In genomic region chr14:69979882-69980281, GRCh38 we compare ENCODE assay signal across 32 cellular contexts.
DNase-seq lines count a peak whose midpoint lies in the region; ATAC-seq, FAIRE-seq and TF ChIP-seq lines count a peak whose summit lies in the region.
"Had no signal": no experiment of that assay in that cellular context is flagged by ENCODE, and none has a peak within 500 bp of the region (broad histone marks: within the 10 kb centered on the region; RNA-seq: fewer than 3 reads in every experiment).

No MANE protein-coding gene starts in this region.

- H3F3A ChIP-seq in GM23248 (ENCODE audit: insufficient read depth), result no peaks in the 10 kb centered on the region

- no peak overlapping the region for H3T11ph ChIP-seq in H9 (ENCODE audit: low read length)

- H2AFZ ChIP-seq in H9 (ENCODE audit: low read length) (no peak overlapping the region), keratinocyte (ENCODE audit: control insufficient read depth, low read length) (no peak overlapping the region), GM23248 (no peak overlapping the region)

- peak overlapping the region; percentile 30 for H4K5ac ChIP-seq in H9 (ENCODE audit: insufficient read length, low read depth, low read length)

- no peak overlapping the region; a peak in 1 of 7 replicates for H3K27ac Mint-ChIP-seq in H9
- H3K27ac Mint-ChIP-seq: activated CD8-positive, alpha-beta T cell treated with anti-CD3 and anti-CD28 coated beads for 36 hours; activated naive CD4-positive, alpha-beta T cell treated with anti-CD3 and anti-CD28 coated beads, Interleukin-2, amount 10 ng/mL, durations not matched to agents 7 days and 5 days; activated T-helper 17 cell treated with anti-CD3 and anti-CD28 coated beads, Interleukin-2, amount 50 U/mL, for 72 hours; natural killer cell treated with Interleukin-12 subunit alpha and Interleukin-12 subunit beta and Interleukin-15 and Interleukin-18, amount 100 ng/mL, for 72 hours had no signal

- no peak overlapping the region for H2BK12ac ChIP-seq in H9 (ENCODE audit: insufficient read length, low read depth, low read length)

- WGBS in H9 (ENCODE audit: extremely low coverage, insufficient read length, low lambda C conversion rate), result no CpG with 5 or more reads among the region's 1 CpG
- WGBS in body of pancreas, 2 donors, result 92 to 100% methylated on average over 1 of the region's 1 CpG
- 6 to 31% methylated on average over 1 of the region's 1 CpG for WGBS in GM23248 (ENCODE audit: low coverage in 1 of 2, low lambda C conversion rate in 2 of 2, missing lambda C conversion rate in 2 of 2), 2 experiments

- H4K91ac ChIP-seq in H9 (ENCODE audit: insufficient read length, low read depth, low read length), result no peak overlapping the region

- no peak overlapping the region for H3K4ac ChIP-seq in H9 (ENCODE audit: low read depth, low read length)

- intact Hi-C loops in body of pancreas (cut with DNase I) (no loop called here), Right ventricle myocardium inferior (cut with DNase I) (no loop called here)

- no peak overlapping the region for H3K56ac ChIP-seq in H9 (ENCODE audit: insufficient read length, low read depth, low read length)

- H2AK5ac ChIP-seq in H9 (ENCODE audit: insufficient read length, low read length), result no peak overlapping the region

- no peaks in the 10 kb centered on the region for H3K36me3 ChIP-seq in body of pancreas (replicated peaks in 1 of 2; ENCODE audit: insufficient read depth in 1 of 2, low read depth in 2 of 2)
- no peaks in the 10 kb centered on the region for H3K36me3 ChIP-seq in keratinocyte (ENCODE audit: control insufficient read depth in 2 of 2, extremely low read depth in 1 of 2, insufficient read depth in 2 of 2, low read length in 2 of 2)
- no peaks in the 10 kb centered on the region for H3K36me3 ChIP-seq in GM23248 (ENCODE audit: low read depth)
- H3K36me3 ChIP-seq: adrenal gland, heart left ventricle, lower lobe of right lung, pancreas, Peyer's patch, right atrium auricular region, thoracic aorta, uterus had no signal

- dilution Hi-C loops in keratinocyte (cut with MboI; ENCODE audit: extremely low pct_ligation_motif_present, low sequenced_read_pairs), result no loop called here

- no peak for TF ChIP-seq POLR2A in body of pancreas (IDR thresholded peaks at IDR 0.05)

- ATAC-seq in body of pancreas (no peak), GM21717 (IDR thresholded peaks at IDR 0.05; ENCODE audit: unreplicated experiment) (no peak), Right ventricle myocardium inferior (no peak)
- ATAC-seq: activated CD8-positive, alpha-beta T cell treated with anti-CD3 and anti-CD28 coated beads for 36 hours; activated T-helper 17 cell treated with anti-CD3 and anti-CD28 coated beads, Interleukin-2, amount 50 U/mL, for 72 hours; heart left ventricle; lower lobe of right lung; natural killer cell treated with Interleukin-12 subunit alpha and Interleukin-12 subunit beta and Interleukin-15 and Interleukin-18, amount 100 ng/mL, for 72 hours had no signal

- no peak overlapping the region for H2BK20ac ChIP-seq in H9 (ENCODE audit: low read depth, low read length, poor library complexity, severe bottlenecking)

- no peak overlapping the region for H3K18ac ChIP-seq in H9 (ENCODE audit: insufficient read length, low read depth, low read length)

- H3K4me2 ChIP-seq in H9 (ENCODE audit: insufficient read depth, insufficient read length, low read length) (no peak overlapping the region), keratinocyte (ENCODE audit: control insufficient read depth, extremely low read depth, insufficient read depth, low read depth, low read length) (peak overlapping the region; percentile 17), GM23248 (ENCODE audit: unreplicated experiment) (no peak overlapping the region)

- H3K9ac ChIP-seq in H9 (ENCODE audit: extremely low read depth, insufficient read length, low read length), result no peak overlapping the region
- peak overlapping the region; percentile 33 for H3K9ac ChIP-seq in keratinocyte (ENCODE audit: control insufficient read depth, extremely low read depth, insufficient read depth, low read length)
- H3K9ac ChIP-seq in GM23248, result no peak overlapping the region

- H3K14ac ChIP-seq in H9 (ENCODE audit: insufficient read depth, low read length), result no peak overlapping the region

- no peak overlapping the region for H2BK5ac ChIP-seq in H9 (ENCODE audit: insufficient read length, low read length)

- no peaks in the 10 kb centered on the region; the same call in 1 of the 2 replicates for H3K27me3 ChIP-seq in H9 (ENCODE audit: insufficient read depth, low read length)
- H3K27me3 ChIP-seq in body of pancreas, result no peaks in the 10 kb centered on the region
- no peaks in the 10 kb centered on the region for H3K27me3 ChIP-seq in keratinocyte (ENCODE audit: control insufficient read depth, extremely low read depth, insufficient read depth, low read length)
- no peaks in the 10 kb centered on the region for H3K27me3 ChIP-seq in GM23248 (replicated peaks; ENCODE audit: insufficient read depth)
- H3K27me3 ChIP-seq: adrenal gland, pancreas, Peyer's patch, right atrium auricular region, uterus had no signal

- no peaks in the 10 kb centered on the region for H3K36me3 Mint-ChIP-seq in H9 (ENCODE audit: insufficient read depth in 1 of 3, low read depth in 3 of 3)
- H3K36me3 Mint-ChIP-seq: activated naive CD4-positive, alpha-beta T cell treated with anti-CD3 and anti-CD28 coated beads, Interleukin-2, amount 10 ng/mL, durations not matched to agents 7 days and 5 days; natural killer cell treated with Interleukin-12 subunit alpha and Interleukin-12 subunit beta and Interleukin-15 and Interleukin-18, amount 100 ng/mL, for 72 hours had no signal

- H3K4me3 Mint-ChIP-seq in H9, result no peak overlapping the region
- H3K4me3 Mint-ChIP-seq: activated CD8-positive, alpha-beta T cell treated with anti-CD3 and anti-CD28 coated beads for 36 hours; activated naive CD4-positive, alpha-beta T cell treated with anti-CD3 and anti-CD28 coated beads, Interleukin-2, amount 10 ng/mL, durations not matched to agents 7 days and 5 days; activated T-helper 17 cell treated with anti-CD3 and anti-CD28 coated beads, Interleukin-2, amount 50 U/mL, for 72 hours; natural killer cell treated with Interleukin-12 subunit alpha and Interleukin-12 subunit beta and Interleukin-15 and Interleukin-18, amount 100 ng/mL, for 72 hours had no signal

- no peak overlapping the region for H2BK15ac ChIP-seq in H9 (ENCODE audit: low read depth, low read length)

- no peaks in the 10 kb centered on the region for H3K23me2 ChIP-seq in H9 (ENCODE audit: insufficient read length, low read depth, low read length, poor library complexity, severe bottlenecking)

- H3K9me3 ChIP-seq in H9 (ENCODE audit: control insufficient read depth, low read depth, low read length) (no peaks in the 10 kb centered on the region), body of pancreas (no peaks in the 10 kb centered on the region), keratinocyte (ENCODE audit: control insufficient read depth, low read depth, low read length) (no peaks in the 10 kb centered on the region), GM23248 (ENCODE audit: low read depth) (no peaks in the 10 kb centered on the region)
- H3K9me3 ChIP-seq: adrenal gland, heart left ventricle, lower lobe of right lung, mucosa of descending colon, pancreas, Peyer's patch, right atrium auricular region, thoracic aorta, uterus had no signal

- H4K20me1 ChIP-seq in H9 (ENCODE audit: control insufficient read depth, insufficient read depth, insufficient read length) (no peaks in the 10 kb centered on the region), keratinocyte (ENCODE audit: control insufficient read depth, extremely low read depth, insufficient read depth, low read length) (no peaks in the 10 kb centered on the region), GM23248 (ENCODE audit: insufficient read depth) (no peaks in the 10 kb centered on the region)

- H2BK120ac ChIP-seq in H9 (ENCODE audit: low read depth, low read length, poor library complexity, severe bottlenecking), result no peak overlapping the region

- H3K79me2 ChIP-seq in H9 (ENCODE audit: insufficient read depth, low read length), result no peaks in the 10 kb centered on the region
- H3K79me2 ChIP-seq in keratinocyte (ENCODE audit: control insufficient read depth, insufficient read depth, low read length), result no peaks in the 10 kb centered on the region
- no peaks in the 10 kb centered on the region for H3K79me2 ChIP-seq in GM23248 (ENCODE audit: insufficient read depth)

- no peak overlapping the region for H3K23ac ChIP-seq in H9 (ENCODE audit: insufficient read length, low read depth, low read length)

- FAIRE-seq in keratinocyte (lab: Jason Lieb, UNC), result no peak
- FAIRE-seq: bronchial epithelial cell, colon, pancreas, small intestine had no signal

- DNase-seq in H9 (no peak), body of pancreas (no peak), keratinocyte (ENCODE audit: low read depth, low spot score) (no peak), putamen (ENCODE audit: low spot score) (peak; percentile 67), GM23248 (no peak), Right ventricle myocardium inferior (ENCODE audit: missing footprints) (no peak)
- DNase-seq: activated CD8-positive, alpha-beta T cell treated with anti-CD3 and anti-CD28 coated beads for 36 hours; activated naive CD4-positive, alpha-beta T cell treated with anti-CD3 and anti-CD28 coated beads, Interleukin-2, amount 10 ng/mL, durations not matched to agents 7 days and 5 days; adrenal gland; effector CD8-positive, alpha-beta T cell; H7; heart left ventricle; Kasumi-1; kidney glomerular epithelial cell; lower lobe of right lung; mucosa of descending colon; NCI-H1417 treated with DMSO at 0.1 percent for 48 hours; NCI-H2081 treated with DMSO at 0.1 percent for 48 hours; NCI-H345; Peyer's patch; stimulated activated naive CD4-positive, alpha-beta T cell treated with Interleukin-2 at 50 U/mL for 16 hours; SW 1271; uterus had no signal

- peaks cover 7% of the 10 kb centered on the region for H3K27me3 Mint-ChIP-seq in H9 (ENCODE audit: low read depth)

- H3K27ac ChIP-seq in H9 (ENCODE audit: insufficient read length, low read depth, low read length), result no peak overlapping the region
- peak overlapping the region in 3 of 4 donors; percentile 46 to 68 (median 61) for H3K27ac ChIP-seq in body of pancreas
- H3K27ac ChIP-seq in keratinocyte (ENCODE audit: control insufficient read depth, insufficient read depth, low read length), result peak overlapping the region; percentile 65
- no peak overlapping the region for H3K27ac ChIP-seq in GM23248
- H3K27ac ChIP-seq: adrenal gland, heart left ventricle, lower lobe of right lung, Peyer's patch, right atrium auricular region, thoracic aorta, uterus had no signal

- H3K4me1 ChIP-seq in H9 (ENCODE audit: insufficient read depth, low read length) (peaks cover 3% of the 10 kb centered on the region; the same call in 1 of the 2 replicates), body of pancreas (peaks cover 28% of the 10 kb centered on the region), keratinocyte (ENCODE audit: control insufficient read depth, extremely low read depth, insufficient read depth, low read length) (peaks cover 34% of the 10 kb centered on the region), GM23248 (ENCODE audit: insufficient read depth) (no peaks in the 10 kb centered on the region)
- H3K4me1 ChIP-seq: heart left ventricle, lower lobe of right lung, pancreas, Peyer's patch, uterus had no signal

- no peak for TF ChIP-seq CTCF in H9 (conservative IDR thresholded peaks at IDR 0.05)
- TF ChIP-seq CTCF in body of pancreas (IDR thresholded peaks at IDR 0.05), result no peak
- TF ChIP-seq CTCF in keratinocyte (optimal IDR thresholded peaks at IDR 0.05 in 1 of 3, IDR thresholded peaks at IDR 0.05 in 1 of 3, conservative IDR thresholded peaks at IDR 0.05 in 1 of 3; ENCODE audit: extremely low read depth in 1 of 3, insufficient read depth in 2 of 3, low read length in 3 of 3), result no peak

- H3K4me3 ChIP-seq in body of pancreas (no peak overlapping the region), keratinocyte (ENCODE audit: control insufficient read depth in 2 of 3, extremely low read depth in 1 of 3, insufficient read depth in 2 of 3, low read depth in 1 of 3, low read length in 3 of 3) (no peak overlapping the region), GM23248 (no peak overlapping the region)
- H3K4me3 ChIP-seq: adrenal gland, heart left ventricle, lower lobe of right lung, mucosa of descending colon, pancreas, Peyer's patch, right atrium auricular region, thoracic aorta, uterus had no signal

- no peaks in the 10 kb centered on the region for H3K79me1 ChIP-seq in H9 (ENCODE audit: insufficient read depth, low read depth, low read length, poor library complexity, severe bottlenecking)

- H3K9me1 ChIP-seq in keratinocyte (ENCODE audit: control insufficient read depth, extremely low read depth, insufficient read depth, low read length), result no peaks in the 10 kb centered on the region

- no peaks in the 10 kb centered on the region for H3K9me3 Mint-ChIP-seq in H9
- H3K9me3 Mint-ChIP-seq: activated CD8-positive, alpha-beta T cell treated with anti-CD3 and anti-CD28 coated beads for 36 hours; activated naive CD4-positive, alpha-beta T cell treated with anti-CD3 and anti-CD28 coated beads, Interleukin-2, amount 10 ng/mL, durations not matched to agents 7 days and 5 days; activated T-helper 17 cell treated with anti-CD3 and anti-CD28 coated beads, Interleukin-2, amount 50 U/mL, for 72 hours; natural killer cell treated with Interleukin-12 subunit alpha and Interleukin-12 subunit beta and Interleukin-15 and Interleukin-18, amount 100 ng/mL, for 72 hours had no signal

- no peaks in the 10 kb centered on the region for H3K9me2 ChIP-seq in GM23248 (ENCODE audit: insufficient read depth)

- no peak overlapping the region for H4K8ac ChIP-seq in H9 (replicated peaks; ENCODE audit: insufficient read length, low read depth, low read length)

- peaks cover 28% of the 10 kb centered on the region in 2 experiments for H3K4me1 Mint-ChIP-seq in H9
- H3K4me1 Mint-ChIP-seq: activated naive CD4-positive, alpha-beta T cell treated with anti-CD3 and anti-CD28 coated beads, Interleukin-2, amount 10 ng/mL, durations not matched to agents 7 days and 5 days; activated T-helper 17 cell treated with anti-CD3 and anti-CD28 coated beads, Interleukin-2, amount 50 U/mL, for 72 hours had no signal

- in situ Hi-C loops in GM23248 (cut with MboI), result no loop called here

Comparison
In these comparisons a context has a peak if more than half of its experiments do, and no peak if none do; other contexts are left out.
1. H3K27ac ChIP-seq: peak in body of pancreas (3 of 4) and keratinocyte (single experiment); none in H9 (single experiment) and GM23248 (single experiment).